8 cellular contexts compared by ENCODE assay signal in genomic region chr16:47141773-47142468, GRCh38. TPM values are rescaled to one million over a fixed set of nuclear protein-coding genes. Genes with fewer than 3 reads are reported as not detected.
A peak's percentile ranks its signal among the peaks of the same experiment; 100 is the strongest.
DNase-seq lines count a peak whose midpoint lies in the region; TF ChIP-seq lines count a peak whose summit lies in the region.

No MANE protein-coding gene starts in this region.

- peaks cover 3% of the 10 kb centered on the region for H3K36me3 Mint-ChIP-seq in activated naive CD4-positive, alpha-beta T cell treated with anti-CD3 and anti-CD28 coated beads for 36 hours (ENCODE audit: low read depth)
- H3K36me3 Mint-ChIP-seq in osteocyte (ENCODE audit: unreplicated experiment) = no peaks in the 10 kb centered on the region

- intact Hi-C loops in activated naive CD4-positive, alpha-beta T cell treated with anti-CD3 and anti-CD28 coated beads for 36 hours (cut with micrococcal nuclease) = loop anchor here (1.0 to 10.0 kb wide), 11 partner anchors 28 to 1100 kb away; partner anchors contain the start of genes DNAJA2, LONP2, ORC6 and VPS35
- intact Hi-C loops in thyroid gland (cut with DNase I) = loop anchor here (5.0 kb wide), 1 partner anchor 1015 kb away; the partner anchor contains the start of gene ABCC12

- H3K9me3 ChIP-seq in MM.1S (replicated peaks; ENCODE audit: insufficient read depth, low read length) (no peaks in the 10 kb centered on the region), SJSA1 (replicated peaks) (0 out of 2 replicates have a peak, but pooled peaks cover 11% of the 10 kb centered on the region), thyroid gland (no peaks in the 10 kb centered on the region)

- H3K27ac ChIP-seq in MM.1S (ENCODE audit: low read length) (no peak overlapping the region), SJSA1 (no peak overlapping the region), thyroid gland (no peak overlapping the region)

- H3K79me2 ChIP-seq in MM.1S (ENCODE audit: low read length) = peaks cover 21% of the 10 kb centered on the region; the same call in 1 of the 2 replicates

- CTCF ChIA-PET in activated naive CD4-positive, alpha-beta T cell treated with anti-CD3 and anti-CD28 coated beads for 36 hours (lab: Charles Lee) = interaction anchor here (0.6 to 5.7 kb wide), 44 partner anchors 9 to 1023 kb away, joined by 3 to 38 read pairs (median 4); partner anchors contain the start of genes ABCC12 and DNAJA2

- no peak overlapping the region for H3K27ac Mint-ChIP-seq in activated naive CD4-positive, alpha-beta T cell treated with anti-CD3 and anti-CD28 coated beads for 36 hours
- peak overlapping the region; percentile 19 for H3K27ac Mint-ChIP-seq in osteocyte (ENCODE audit: unreplicated experiment)

- peak; percentile 97 for TF ChIP-seq CTCF in GM06990 (IDR thresholded peaks at IDR 0.05; ENCODE audit: insufficient read depth, low read length, poor library complexity, severe bottlenecking)
- TF ChIP-seq CTCF in MM.1S (IDR thresholded peaks at IDR 0.05; ENCODE audit: low read length) = peak; percentile 97
- peak; percentile 97 for TF ChIP-seq CTCF in osteocyte (IDR thresholded peaks at IDR 0.05)
- TF ChIP-seq CTCF in thyroid gland (IDR thresholded peaks at IDR 0.05) = peak; percentile 76 to 95 (median 91)

- H2AFZ ChIP-seq in MM.1S (ENCODE audit: low read length) = peak overlapping the region; percentile 31

- H3K9ac ChIP-seq in MM.1S (ENCODE audit: low read length) = peak overlapping the region; percentile 13; the same call in 1 of the 2 replicates

- 2% methylated on average over 26 of the region's 26 CpGs for WGBS in thyroid gland, 2 donors

- no peaks in the 10 kb centered on the region for H3K9me3 Mint-ChIP-seq in activated naive CD4-positive, alpha-beta T cell treated with anti-CD3 and anti-CD28 coated beads for 36 hours
- no peaks in the 10 kb centered on the region for H3K9me3 Mint-ChIP-seq in osteocyte (ENCODE audit: unreplicated experiment)

- peaks cover 10% of the 10 kb centered on the region for H3K4me1 Mint-ChIP-seq in activated naive CD4-positive, alpha-beta T cell treated with anti-CD3 and anti-CD28 coated beads for 36 hours (ENCODE audit: low read depth)
- H3K4me1 Mint-ChIP-seq in osteocyte (ENCODE audit: unreplicated experiment) = peaks cover 8% of the 10 kb centered on the region

- peaks cover 38% of the 10 kb centered on the region for H3K27me3 Mint-ChIP-seq in activated naive CD4-positive, alpha-beta T cell treated with anti-CD3 and anti-CD28 coated beads for 36 hours (ENCODE audit: low read depth)
- H3K27me3 Mint-ChIP-seq in osteocyte (ENCODE audit: unreplicated experiment) = no peaks in the 10 kb centered on the region

- TF ChIP-seq POLR2A in thyroid gland (IDR thresholded peaks at IDR 0.05) = peak in 1 of 2 donors; percentile 54

- H4K20me1 ChIP-seq in MM.1S (ENCODE audit: insufficient read depth, low read length) = no peaks in the 10 kb centered on the region

- H3K4me3 Mint-ChIP-seq in activated naive CD4-positive, alpha-beta T cell treated with anti-CD3 and anti-CD28 coated beads for 36 hours = peak overlapping the region; percentile 75
- H3K4me3 Mint-ChIP-seq in osteocyte (ENCODE audit: unreplicated experiment) = peak overlapping the region; percentile 84

- H3K4me2 ChIP-seq in MM.1S (ENCODE audit: low read depth, low read length) = peak overlapping the region; percentile 84

- no peaks in the 10 kb centered on the region for H3K27me3 ChIP-seq in GM06990 (replicated peaks; ENCODE audit: control insufficient read depth, insufficient read depth, low read length)
- no peaks in the 10 kb centered on the region; the same call in 1 of the 2 replicates for H3K27me3 ChIP-seq in MM.1S (replicated peaks; ENCODE audit: insufficient read depth, low read length)
- H3K27me3 ChIP-seq in SJSA1 (replicated peaks) = peaks cover 26% of the 10 kb centered on the region
- no peaks in the 10 kb centered on the region for H3K27me3 ChIP-seq in thyroid gland

- peak; percentile 70 for DNase-seq in GM06990 (ENCODE audit: extremely low read depth, insufficient read length)
- DNase-seq in HCEC 1CT = peak; percentile 73
- peak; percentile 94 for DNase-seq in MM.1S
- DNase-seq in SJSA1 (ENCODE audit: low read depth in 1 of 2, low spot score in 2 of 2) = peak; percentile 58 to 72
- DNase-seq in activated naive CD4-positive, alpha-beta T cell treated with anti-CD3 and anti-CD28 coated beads for 36 hours = peak; percentile 93
- DNase-seq in globus pallidus (ENCODE audit: low spot score) = peak; percentile 82
- peak; percentile 93 for DNase-seq in osteocyte (ENCODE audit: extremely low spot score, unreplicated experiment)
- DNase-seq in thyroid gland = peak; percentile 82 to 89

- no peaks in the 10 kb centered on the region for H3K4me1 ChIP-seq in MM.1S (ENCODE audit: low read length)
- peaks cover 28% of the 10 kb centered on the region for H3K4me1 ChIP-seq in SJSA1 (replicated peaks)
- no peaks in the 10 kb centered on the region for H3K4me1 ChIP-seq in thyroid gland

- no peaks in the 10 kb centered on the region for H3K36me3 ChIP-seq in GM06990 (ENCODE audit: control insufficient read depth, insufficient read depth, low read length)
- H3K36me3 ChIP-seq in MM.1S (replicated peaks; ENCODE audit: insufficient read depth, low read length) = no peaks in the 10 kb centered on the region
- no peaks in the 10 kb centered on the region for H3K36me3 ChIP-seq in SJSA1
- H3K36me3 ChIP-seq in thyroid gland = no peaks in the 10 kb centered on the region

- H3K9me2 ChIP-seq in MM.1S (replicated peaks; ENCODE audit: insufficient read depth, low read length) = no peaks in the 10 kb centered on the region

- peaks cover 9% of the 10 kb centered on the region; the same call in 1 of the 2 replicates for H3F3A ChIP-seq in MM.1S (ENCODE audit: insufficient read depth, low read length)

- H3K4me3 ChIP-seq in GM06990 (replicated peaks; ENCODE audit: low read depth, low read length) (peak overlapping the region; percentile 79), MM.1S (ENCODE audit: low read length) (peak overlapping the region; percentile 76), SJSA1 (peak overlapping the region; percentile 9; the same call in 1 of the 2 replicates), thyroid gland (replicated peaks in 1 of 3) (peak overlapping the region in 2 of 3 donors; percentile 49 to 61)

RNA-seq across cellular contexts. Expression of gene NETO2, which starts 1.8 kb away (rescaled TPM):
- 5.6 and 10.7 TPM in 2 replicates for total RNA-seq in SJSA1 (2014; rRNA removed; shearing (Covaris generic))
- 1 to 10 TPM; 3.0 to 4.3 TPM for total RNA-seq in activated naive CD4-positive, alpha-beta T cell treated with anti-CD3 and anti-CD28 coated beads for 36 hours
- 16.7 and 21.3 TPM in 2 replicates for total RNA-seq in osteocyte
- 10 to 100 TPM in 1 of 4 donors, 1 to 10 TPM in 3; 5.4 to 10.1 (median 6.7) TPM for total RNA-seq in thyroid gland

Comparison
In these comparisons a context has a peak if more than half of its experiments do, and no peak if none do; other contexts are left out.
1. H3K4me3 ChIP-seq: peak in every context shown above with its lines; median percentile 79 in GM06990; 76 in MM.1S; 55 in thyroid gland; 9 in SJSA1.